In genomic region chr11:35142481-35143207, GRCh38 we compare ENCODE assay signal across 8 cellular contexts. TPM values are rescaled to one million over a fixed set of nuclear protein-coding genes. Genes with fewer than 3 reads are reported as not detected.
DNase-seq lines count a peak whose midpoint lies in the region; ATAC-seq and TF ChIP-seq lines count a peak whose summit lies in the region.

No MANE protein-coding gene starts in this region.

- no peaks in the 10 kb centered on the region for H3F3A ChIP-seq in smooth muscle cell (ENCODE audit: low read depth)

- H3K27ac ChIP-seq in effector memory CD4-positive, alpha-beta T cell (ENCODE audit: insufficient read depth, low read length, poor library complexity, severe bottlenecking) = peak overlapping the region; percentile 85
- H3K27ac ChIP-seq in smooth muscle cell (ENCODE audit: low read depth) = peak overlapping the region; percentile 55

- peaks cover 8% of the 10 kb centered on the region for H4K20me1 ChIP-seq in smooth muscle cell (ENCODE audit: low read depth)

- H2AFZ ChIP-seq in smooth muscle cell (ENCODE audit: low read depth) = no peak overlapping the region

- 74% methylated on average over 3 of the region's 3 CpGs for WGBS in smooth muscle cell (ENCODE audit: low lambda C conversion rate)

- no peaks in the 10 kb centered on the region for H3K27me3 ChIP-seq in effector memory CD4-positive, alpha-beta T cell (replicated peaks; ENCODE audit: control insufficient read depth, insufficient read depth, low read length, poor library complexity, severe bottlenecking)
- no peaks in the 10 kb centered on the region for H3K27me3 ChIP-seq in smooth muscle cell (ENCODE audit: low read depth)
- peaks cover 28% of the 10 kb centered on the region for H3K27me3 ChIP-seq in H7 (ENCODE audit: control insufficient read depth, insufficient read depth, low read length)

- no peak for ATAC-seq in HG02840 (IDR thresholded peaks at IDR 0.05; ENCODE audit: low FRiP score, unreplicated experiment)

- no peaks in the 10 kb centered on the region for H3K9me3 ChIP-seq in effector memory CD4-positive, alpha-beta T cell (ENCODE audit: control insufficient read depth, low read length)
- no peaks in the 10 kb centered on the region for H3K9me3 ChIP-seq in smooth muscle cell (replicated peaks; ENCODE audit: low read depth)

- peak overlapping the region; percentile 94 for H3K4me2 ChIP-seq in smooth muscle cell

- no peak for TF ChIP-seq CTCF in GM12865 (IDR thresholded peaks at IDR 0.05; ENCODE audit: insufficient read depth, low read depth, low read length, missing control alignments)
- peak; percentile 18 for TF ChIP-seq CTCF in smooth muscle cell (IDR thresholded peaks at IDR 0.05; ENCODE audit: borderline replicate concordance, insufficient read depth, poor library complexity, severe bottlenecking)

- no peak for DNase-seq in GM12865 (ENCODE audit: low read depth)
- peak; percentile 18 for DNase-seq in RPMI8226
- DNase-seq in effector memory CD4-positive, alpha-beta T cell = no peak
- DNase-seq in smooth muscle cell (lab: John Stamatoyannopoulos, UW; ENCODE audit: unreplicated experiment) = no peak
- no peak for DNase-seq in H7
- no peak for DNase-seq in H4 (ENCODE audit: low spot score)
- no peak for DNase-seq in ureter (ENCODE audit: low spot score)

- H3K4me1 ChIP-seq in effector memory CD4-positive, alpha-beta T cell (ENCODE audit: control insufficient read depth, insufficient read depth, low read length, poor library complexity, severe bottlenecking) = peaks cover 49% of the 10 kb centered on the region
- peaks cover 14% of the 10 kb centered on the region for H3K4me1 ChIP-seq in smooth muscle cell (ENCODE audit: low read depth)

- H3K9ac ChIP-seq in smooth muscle cell (ENCODE audit: low read depth) = no peak overlapping the region

- H3K4me3 ChIP-seq in GM12865 (ENCODE audit: low read depth, low read length) (peak overlapping the region; percentile 26), smooth muscle cell (no peak overlapping the region), H7 (ENCODE audit: insufficient read depth, low read depth, low read length) (no peak overlapping the region)
- peak overlapping the region; percentile 85 for H3K4me3 ChIP-seq in effector memory CD4-positive, alpha-beta T cell (ENCODE audit: insufficient read depth, low read depth, low read length, poor library complexity, severe bottlenecking)

- H3K79me2 ChIP-seq in smooth muscle cell (ENCODE audit: low read depth) = peaks cover 34% of the 10 kb centered on the region

- H3K36me3 ChIP-seq in effector memory CD4-positive, alpha-beta T cell (ENCODE audit: control insufficient read depth, insufficient read depth, low read length) = peaks cover 18% of the 10 kb centered on the region
- no peaks in the 10 kb centered on the region for H3K36me3 ChIP-seq in smooth muscle cell (ENCODE audit: low read depth)
- H3K36me3 ChIP-seq in H7 (replicated peaks; ENCODE audit: control insufficient read depth, insufficient read depth, low read length) = no peaks in the 10 kb centered on the region

RNA-seq across cellular contexts. Expression of gene CD44, which starts 3.7 kb away (rescaled TPM):
- total RNA-seq in smooth muscle cell (143 and 248 TPM in 2 replicates), ureter (348 TPM)
- 116 and 174 TPM in 2 replicates for polyA plus RNA-seq in smooth muscle cell
- 9.4 and 11.4 TPM in 2 replicates for total RNA-seq in H7 (2014; rRNA removed; shearing (Covaris generic))
- 211 and 238 TPM in 2 replicates for total RNA-seq in H4 (2014; rRNA removed; shearing (Covaris generic))

Comparison
In these comparisons a context has a peak if more than half of its experiments do, and no peak if none do; other contexts are left out.
1. H3K4me3 ChIP-seq: peak in GM12865 (single experiment) and effector memory CD4-positive, alpha-beta T cell (single experiment); none in smooth muscle cell (single experiment) and H7 (single experiment).
2. RNA of gene CD44, which starts 3.7 kb away (total RNA-seq): 348 TPM in ureter (single experiment), 143 to 248 TPM in smooth muscle cell and 211 to 238 TPM in H4; 9.4 to 11.4 TPM in H7; every median in the first group is over 10 times any median in the second.